ENCODE assay signal across 6 cellular contexts in the genomic region with DNA sequence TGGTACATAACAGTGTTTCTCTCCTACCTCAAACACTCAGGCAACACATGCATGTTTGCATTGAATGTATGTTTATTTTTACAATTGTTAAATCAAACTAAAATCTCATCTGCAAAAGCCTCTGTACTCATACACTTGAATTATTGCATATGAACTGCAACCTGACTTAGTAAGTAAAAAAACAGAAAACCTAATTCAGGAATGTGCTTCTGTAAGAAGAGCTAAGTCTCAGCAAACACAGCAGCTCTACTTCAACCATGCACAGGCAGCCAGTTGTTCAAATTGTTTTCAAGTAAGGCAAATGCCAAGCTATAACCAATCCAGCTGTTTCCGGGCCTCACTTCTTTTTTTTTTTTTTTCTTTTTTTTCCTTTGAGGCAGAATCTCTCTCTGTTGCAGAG.
"Had no signal": no experiment of that assay in that cellular context is flagged by ENCODE, and none has a peak within 500 bp of the region (broad histone marks: within the 10 kb centered on the region; RNA-seq: fewer than 3 reads in every experiment).

No MANE protein-coding gene starts in this region.

- H3K27ac Mint-ChIP-seq: GM23338, H9, IgD-negative memory B cell had no signal

- H3K36me3 Mint-ChIP-seq: IgD-negative memory B cell had no signal

- H3K4me2 ChIP-seq: GM23338 had no signal

- ATAC-seq: GM23338, K562 had no signal

- H3K4me1 Mint-ChIP-seq: GM23338, H9, IgD-negative memory B cell had no signal

- H3K9me3 Mint-ChIP-seq: GM23338 had no signal

- H3K4me3 ChIP-seq: GM23338, K562 had no signal

- DNase-seq: H9, HCEC 1CT, KG1 had no signal

- H3K27me3 Mint-ChIP-seq: IgD-negative memory B cell had no signal

- H3K4me3 Mint-ChIP-seq: GM23338, H9, IgD-negative memory B cell had no signal
